14 cellular contexts compared by ENCODE assay signal in the genomic region with DNA sequence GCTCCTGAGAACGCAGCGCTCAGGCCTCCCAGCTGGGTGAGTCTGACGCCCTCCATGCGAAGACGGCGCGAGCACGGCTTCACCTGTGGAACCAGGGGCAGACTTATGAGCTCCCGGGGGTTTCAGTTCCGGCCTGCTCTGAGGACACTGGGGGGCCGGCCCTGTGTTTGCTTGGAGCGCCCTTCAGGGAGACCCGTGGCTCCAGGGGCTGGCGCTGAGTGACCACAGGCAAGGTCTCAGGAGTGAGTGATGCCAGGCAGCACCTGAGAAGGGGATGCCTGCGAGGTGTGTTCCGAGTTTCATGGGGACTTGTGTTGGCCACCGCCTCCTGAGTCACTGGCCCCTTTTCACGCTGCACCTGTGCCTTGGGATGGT. TPM values are rescaled to one million over a fixed set of nuclear protein-coding genes. Genes with fewer than 3 reads are reported as not detected.
"Had no signal": no experiment of that assay in that cellular context is flagged by ENCODE, and none has a peak within 500 bp of the region (broad histone marks: within the 10 kb centered on the region; RNA-seq: fewer than 3 reads in every experiment).

No MANE protein-coding gene starts in this region.

- H3K27me3 Mint-ChIP-seq: activated CD4-positive, alpha-beta memory T cell treated with anti-CD3 and anti-CD28 coated beads for 36 hours; activated naive CD8-positive, alpha-beta T cell; stimulated activated naive CD8-positive, alpha-beta T cell treated with anti-CD3 and anti-CD28 coated beads, Interleukin-15, Interleukin-2, amounts not matched to agents 100 ng/mL and 50 ng/mL, for 24 hours had no signal

- H3K9me3 Mint-ChIP-seq: activated B cell treated with CpG ODN at 0.5 μM for 24 hours; activated CD4-positive, alpha-beta memory T cell treated with anti-CD3 and anti-CD28 coated beads for 36 hours; activated T-helper 1 cell treated with anti-CD3 and anti-CD28 coated beads, Interleukin-12 subunit alpha, Interleukin-12 subunit beta, Interleukin-2, Interleukin-4 antibody, amounts not matched to agents 30 ng/mL and 10 ng/mL and 1 ng/mL, durations not matched to agents 14 hours and 24 hours and 36 hours; stimulated activated naive CD8-positive, alpha-beta T cell treated with anti-CD3 and anti-CD28 coated beads, Interleukin-15, Interleukin-2, amounts not matched to agents 100 ng/mL and 50 ng/mL, for 24 hours had no signal

- H3K27ac Mint-ChIP-seq: activated B cell treated with CpG ODN at 0.5 μM for 24 hours; activated CD4-positive, alpha-beta memory T cell treated with anti-CD3 and anti-CD28 coated beads for 36 hours; activated naive CD8-positive, alpha-beta T cell; activated T-helper 1 cell treated with anti-CD3 and anti-CD28 coated beads, Interleukin-12 subunit alpha, Interleukin-12 subunit beta, Interleukin-2, Interleukin-4 antibody, amounts not matched to agents 30 ng/mL and 10 ng/mL and 1 ng/mL, durations not matched to agents 14 hours and 24 hours and 36 hours; effector memory CD8-positive, alpha-beta T cell; stimulated activated naive CD8-positive, alpha-beta T cell treated with anti-CD3 and anti-CD28 coated beads, Interleukin-15, Interleukin-2, amounts not matched to agents 100 ng/mL and 50 ng/mL, for 24 hours had no signal

- H3K4me3 Mint-ChIP-seq: activated B cell treated with CpG ODN at 0.5 μM for 24 hours; activated CD4-positive, alpha-beta memory T cell treated with anti-CD3 and anti-CD28 coated beads for 36 hours; activated naive CD8-positive, alpha-beta T cell; activated T-helper 1 cell treated with anti-CD3 and anti-CD28 coated beads, Interleukin-12 subunit alpha, Interleukin-12 subunit beta, Interleukin-2, Interleukin-4 antibody, amounts not matched to agents 30 ng/mL and 10 ng/mL and 1 ng/mL, durations not matched to agents 14 hours and 24 hours and 36 hours; neural crest cell; stimulated activated naive CD8-positive, alpha-beta T cell treated with anti-CD3 and anti-CD28 coated beads, Interleukin-15, Interleukin-2, amounts not matched to agents 100 ng/mL and 50 ng/mL, for 24 hours had no signal

- DNase-seq: activated B cell treated with CpG ODN at 0.5 μM for 24 hours; activated CD4-positive, alpha-beta memory T cell treated with anti-CD3 and anti-CD28 coated beads for 36 hours; activated CD4-positive, alpha-beta T cell treated with anti-CD3 and anti-CD28 coated beads for 4 hours; activated gamma-delta T cell treated with Interleukin-2 at 50 U/mL for 16 hours; activated T-cell treated with anti-CD3 and anti-CD28 coated beads for 4 hours; effector memory CD8-positive, alpha-beta T cell; islet precursor cell; T-helper 1 cell; T-helper 9 cell; trophoblast cell had no signal

RNA-seq across cellular contexts. Expression of gene MCF2L, which starts 4.5 kb away (rescaled TPM):
- total RNA-seq: activated T-helper 1 cell treated with anti-CD3 and anti-CD28 coated beads, Interleukin-12 subunit alpha, Interleukin-12 subunit beta, Interleukin-2, Interleukin-4 antibody, amounts not matched to agents 30 ng/mL and 10 ng/mL and 1 ng/mL, durations not matched to agents 14 hours and 24 hours and 36 hours had no signal
